ENCODE assay signal across 21 cellular contexts in the genomic region with DNA sequence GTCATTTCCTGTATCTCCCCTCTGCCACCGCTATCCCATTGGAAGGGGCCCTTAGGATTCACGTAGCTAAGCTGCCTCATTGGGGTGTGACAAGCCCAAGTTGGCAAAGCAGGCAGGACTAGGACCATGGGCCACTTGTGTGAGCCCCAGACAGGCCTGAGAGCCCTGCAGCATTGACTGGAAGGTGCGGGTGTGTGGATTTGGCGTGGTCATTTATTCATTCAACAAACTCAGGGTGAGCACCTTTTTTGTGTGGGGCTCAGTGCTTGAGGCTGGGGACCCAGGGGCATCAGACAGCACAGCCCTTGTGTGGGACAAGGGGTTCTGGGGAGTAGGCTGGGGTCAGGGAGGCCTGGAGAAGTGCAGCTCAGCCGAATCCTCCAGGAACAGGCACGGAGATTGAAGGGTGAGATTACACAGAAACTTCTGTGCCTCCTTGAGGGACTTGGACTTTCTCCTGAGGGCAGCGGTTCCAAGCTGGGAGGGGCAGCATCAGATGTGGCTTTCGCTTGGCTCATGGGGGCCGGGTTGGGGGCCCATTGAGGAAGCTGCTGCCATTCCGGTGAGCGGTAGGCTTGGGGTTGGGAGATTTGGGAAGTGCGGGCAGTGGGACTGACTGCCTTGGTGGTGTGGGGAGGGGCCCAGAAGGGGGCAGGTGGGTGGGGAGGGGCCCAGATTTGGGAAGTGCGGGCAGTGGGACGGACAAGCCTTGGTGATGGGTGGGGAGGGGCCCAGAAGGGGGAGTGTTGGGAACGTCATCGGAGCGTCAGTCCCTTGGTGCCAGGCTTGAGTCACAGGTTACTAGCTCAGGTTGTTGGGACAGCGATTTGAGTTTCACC. TPM values are rescaled to one million over a fixed set of nuclear protein-coding genes. Genes with fewer than 3 reads are reported as not detected.
DNase-seq lines count a peak whose midpoint lies in the region; ATAC-seq, FAIRE-seq and TF ChIP-seq lines count a peak whose summit lies in the region.
"Had no signal": no experiment of that assay in that cellular context is flagged by ENCODE, and none has a peak within 500 bp of the region (broad histone marks: within the 10 kb centered on the region; RNA-seq: fewer than 3 reads in every experiment).

No MANE protein-coding gene starts in this region.

- no peaks in the 10 kb centered on the region for H3K9me2 ChIP-seq in MM.1S (replicated peaks; ENCODE audit: insufficient read depth, low read length)

- FAIRE-seq in astrocyte (lab: Jason Lieb, UNC): no peak
- FAIRE-seq: frontal cortex had no signal

- H3K36me3 ChIP-seq in MM.1S (replicated peaks; ENCODE audit: insufficient read depth, low read length) (no peaks in the 10 kb centered on the region), astrocyte (ENCODE audit: insufficient read depth, low read length) (no peaks in the 10 kb centered on the region)
- H3K36me3 ChIP-seq: SJCRH30 had no signal

- peaks cover 68% of the 10 kb centered on the region for H3K4me1 ChIP-seq in MM.1S (ENCODE audit: low read length)
- peaks cover 20% of the 10 kb centered on the region for H3K4me1 ChIP-seq in astrocyte (ENCODE audit: insufficient read depth, low read length)

- no peaks in the 10 kb centered on the region for H3K9me3 Mint-ChIP-seq in astrocyte (ENCODE audit: unreplicated experiment)
- H3K9me3 Mint-ChIP-seq in mesothelial cell of epicardium: no peaks in the 10 kb centered on the region
- H3K9me3 Mint-ChIP-seq in activated naive CD4-positive, alpha-beta T cell treated with anti-CD3 and anti-CD28 coated beads for 36 hours: no peaks in the 10 kb centered on the region
- H3K9me3 Mint-ChIP-seq: activated naive CD8-positive, alpha-beta T cell treated with anti-CD3 and anti-CD28 coated beads, Interleukin-2, amount 50 U/mL, for 24 hours had no signal

- no peak for ATAC-seq in GM21360 (IDR thresholded peaks at IDR 0.05; ENCODE audit: unreplicated experiment)
- ATAC-seq: activated naive CD8-positive, alpha-beta T cell treated with anti-CD3 and anti-CD28 coated beads, Interleukin-2, amount 50 U/mL, for 24 hours; mucosa of descending colon; right cardiac atrium had no signal

- peak overlapping the region; percentile 66 for H3K27ac Mint-ChIP-seq in astrocyte (ENCODE audit: unreplicated experiment)
- peak overlapping the region; percentile 11 for H3K27ac Mint-ChIP-seq in mesothelial cell of epicardium
- no peak overlapping the region for H3K27ac Mint-ChIP-seq in activated naive CD4-positive, alpha-beta T cell treated with anti-CD3 and anti-CD28 coated beads for 36 hours
- H3K27ac Mint-ChIP-seq: activated naive CD8-positive, alpha-beta T cell treated with anti-CD3 and anti-CD28 coated beads, Interleukin-2, amount 50 U/mL, for 24 hours had no signal

- CTCF ChIA-PET in activated naive CD4-positive, alpha-beta T cell treated with anti-CD3 and anti-CD28 coated beads for 36 hours (lab: Charles Lee): no interaction called here

- H3K4me1 Mint-ChIP-seq in astrocyte (ENCODE audit: low read depth, unreplicated experiment) (peaks cover 35% of the 10 kb centered on the region), mesothelial cell of epicardium (peaks cover 48% of the 10 kb centered on the region)
- H3K4me1 Mint-ChIP-seq in activated naive CD4-positive, alpha-beta T cell treated with anti-CD3 and anti-CD28 coated beads for 36 hours (ENCODE audit: low read depth): peaks cover 18% of the 10 kb centered on the region

- H3K4me2 ChIP-seq in MM.1S (ENCODE audit: low read depth, low read length): peak overlapping the region; percentile 80; the same call in 1 of the 2 replicates
- no peak overlapping the region for H3K4me2 ChIP-seq in astrocyte (ENCODE audit: low read length)

- H3K27ac ChIP-seq in MM.1S (ENCODE audit: low read length): peak overlapping the region; percentile 77; the same call in 1 of the 2 replicates
- no peak overlapping the region for H3K27ac ChIP-seq in astrocyte (ENCODE audit: low read depth, low read length)
- peak overlapping the region; percentile 100 for H3K27ac ChIP-seq in temporal lobe (ENCODE audit: low read depth, low read length)
- H3K27ac ChIP-seq: SJCRH30 had no signal

- intact Hi-C loops in activated naive CD4-positive, alpha-beta T cell treated with anti-CD3 and anti-CD28 coated beads for 36 hours (cut with micrococcal nuclease): no loop called here

- H3K27me3 ChIP-seq in MM.1S (replicated peaks; ENCODE audit: insufficient read depth, low read length): no peaks in the 10 kb centered on the region
- peaks cover 2% of the 10 kb centered on the region for H3K27me3 ChIP-seq in astrocyte (ENCODE audit: insufficient read depth, low read length)
- H3K27me3 ChIP-seq: SJCRH30 had no signal

- H4K20me1 ChIP-seq in MM.1S (ENCODE audit: insufficient read depth, low read length) (no peaks in the 10 kb centered on the region), astrocyte (ENCODE audit: insufficient read depth, low read length) (no peaks in the 10 kb centered on the region)

- no peaks in the 10 kb centered on the region for H3K36me3 Mint-ChIP-seq in astrocyte (ENCODE audit: low read depth, unreplicated experiment)
- H3K36me3 Mint-ChIP-seq in mesothelial cell of epicardium: no peaks in the 10 kb centered on the region
- no peaks in the 10 kb centered on the region for H3K36me3 Mint-ChIP-seq in activated naive CD4-positive, alpha-beta T cell treated with anti-CD3 and anti-CD28 coated beads for 36 hours (ENCODE audit: low read depth)

- H2AFZ ChIP-seq in MM.1S (ENCODE audit: low read length) (no peak overlapping the region), astrocyte (ENCODE audit: low read depth, low read length) (no peak overlapping the region)

- H3K4me3 ChIP-seq in MM.1S (ENCODE audit: low read length) (no peak overlapping the region), astrocyte (ENCODE audit: insufficient read depth, low read depth, low read length) (no peak overlapping the region)
- H3K4me3 ChIP-seq: mucosa of descending colon, SJCRH30 had no signal

- no peaks in the 10 kb centered on the region for H3K9me3 ChIP-seq in MM.1S (replicated peaks; ENCODE audit: insufficient read depth, low read length)
- H3K9me3 ChIP-seq in astrocyte (ENCODE audit: insufficient read depth, low read depth, low read length): no peaks in the 10 kb centered on the region
- H3K9me3 ChIP-seq: mucosa of descending colon, SJCRH30 had no signal

- peaks cover 62% of the 10 kb centered on the region for H3F3A ChIP-seq in MM.1S (ENCODE audit: insufficient read depth, low read length)

- no peak overlapping the region for H3K4me3 Mint-ChIP-seq in astrocyte (ENCODE audit: unreplicated experiment)
- no peak overlapping the region for H3K4me3 Mint-ChIP-seq in mesothelial cell of epicardium
- no peak overlapping the region for H3K4me3 Mint-ChIP-seq in activated naive CD4-positive, alpha-beta T cell treated with anti-CD3 and anti-CD28 coated beads for 36 hours
- H3K4me3 Mint-ChIP-seq: activated naive CD8-positive, alpha-beta T cell treated with anti-CD3 and anti-CD28 coated beads, Interleukin-2, amount 50 U/mL, for 24 hours had no signal

- DNase-seq in MM.1S (no peak), astrocyte (ENCODE audit: low read depth) (no peak), mesothelial cell of epicardium (ENCODE audit: low spot score in 2 of 2, unreplicated experiment in 2 of 2) (no peak), HT-29 (ENCODE audit: low spot score) (no peak), NCI-H2171 (lab: John Stamatoyannopoulos, UW) (no peak)
- DNase-seq in activated naive CD4-positive, alpha-beta T cell treated with anti-CD3 and anti-CD28 coated beads for 36 hours: no peak
- DNase-seq: activated CD4-positive, CD25-positive, alpha-beta regulatory T cell; activated CD8-positive, alpha-beta memory T cell treated with anti-CD3 and anti-CD28 coated beads for 24 hours; activated naive CD8-positive, alpha-beta T cell treated with anti-CD3 and anti-CD28 coated beads, Interleukin-2, amount 50 U/mL, for 24 hours; AML-193; dermis blood vessel endothelial cell; mucosa of descending colon; NCI-H1417 treated with DMSO at 0.1 percent for 48 hours; NCI-H2171 treated with DMSO at 0.1 percent for 48 hours; NCI-H748 treated with DMSO at 0.1 percent for 48 hours; SJCRH30; stimulated activated naive CD4-positive, alpha-beta T cell had no signal

- H3K9ac ChIP-seq in MM.1S (ENCODE audit: low read length): peak overlapping the region; percentile 36; the same call in 1 of the 2 replicates
- H3K9ac ChIP-seq in astrocyte (ENCODE audit: low read length): no peak overlapping the region

- TF ChIP-seq CTCF in MM.1S (IDR thresholded peaks at IDR 0.05; ENCODE audit: low read length) (no peak), astrocyte (IDR thresholded peaks at IDR 0.05; ENCODE audit: insufficient read depth, low read depth, low read length) (no peak), mesothelial cell of epicardium (IDR thresholded peaks at IDR 0.05; ENCODE audit: unreplicated experiment) (no peak)

- peaks cover 5% of the 10 kb centered on the region for H3K27me3 Mint-ChIP-seq in astrocyte (ENCODE audit: low read depth, unreplicated experiment)
- H3K27me3 Mint-ChIP-seq in mesothelial cell of epicardium (ENCODE audit: low read depth): no peaks in the 10 kb centered on the region
- H3K27me3 Mint-ChIP-seq in activated naive CD4-positive, alpha-beta T cell treated with anti-CD3 and anti-CD28 coated beads for 36 hours (ENCODE audit: low read depth): no peaks in the 10 kb centered on the region
- H3K27me3 Mint-ChIP-seq: activated naive CD8-positive, alpha-beta T cell treated with anti-CD3 and anti-CD28 coated beads, Interleukin-2, amount 50 U/mL, for 24 hours had no signal

- H3K79me2 ChIP-seq in MM.1S (ENCODE audit: low read length): peaks cover 72% of the 10 kb centered on the region
- H3K79me2 ChIP-seq in astrocyte (ENCODE audit: insufficient read depth, low read length): no peaks in the 10 kb centered on the region

RNA-seq across cellular contexts. Expression of a gene that starts 11.9 kb away (rescaled TPM):
- total RNA-seq in astrocyte: 7.9 and 9.7 TPM in 2 replicates
- 43.6 to 45.3 TPM (median 45.0 TPM) in 3 replicates for total RNA-seq in mesothelial cell of epicardium
- total RNA-seq in temporal lobe: 25.6 TPM
- total RNA-seq in HT-29 (2014; rRNA removed; shearing (Covaris generic)): 1.0 and 1.6 TPM in 2 replicates
- under 1 TPM; 0.40 to 0.62 TPM for total RNA-seq in activated naive CD4-positive, alpha-beta T cell treated with anti-CD3 and anti-CD28 coated beads for 36 hours
- total RNA-seq: SJCRH30 had no signal

RNA-seq across cellular contexts. Expression of a gene that starts 33.4 kb away (rescaled TPM):
- 34.2 and 35.6 TPM in 2 replicates for total RNA-seq in astrocyte
- 29.7 to 35.0 TPM (median 31.9 TPM) in 3 replicates for total RNA-seq in mesothelial cell of epicardium
- 17.5 TPM for total RNA-seq in temporal lobe
- total RNA-seq in HT-29 (2014; rRNA removed; shearing (Covaris generic)): 16.9 and 19.0 TPM in 2 replicates
- total RNA-seq in activated naive CD4-positive, alpha-beta T cell treated with anti-CD3 and anti-CD28 coated beads for 36 hours: 10 to 100 TPM; 33.3 to 35.1 TPM

RNA-seq across cellular contexts. Expression of a gene that starts 51.7 kb away (rescaled TPM):
- total RNA-seq in astrocyte (502 and 508 TPM in 2 replicates), mesothelial cell of epicardium (361 to 378 TPM (median 363 TPM) in 3 replicates), temporal lobe (72.0 TPM)
- total RNA-seq in HT-29 (2014; rRNA removed; shearing (Covaris generic)): 314 and 320 TPM in 2 replicates
- 100 to 1,000 TPM; 589 to 609 TPM for total RNA-seq in activated naive CD4-positive, alpha-beta T cell treated with anti-CD3 and anti-CD28 coated beads for 36 hours
